Comparison of ENCODE assay signal across 8 cellular contexts in genomic region chr15:32536057-32536493, GRCh38. TPM values are rescaled to one million over a fixed set of nuclear protein-coding genes. Genes with fewer than 3 reads are reported as not detected.
A peak's percentile ranks its signal among the peaks of the same experiment; 100 is the strongest.
DNase-seq lines count a peak whose midpoint lies in the region; ATAC-seq and TF ChIP-seq lines count a peak whose summit lies in the region.
"Not testable (repeated sequence)": the region's sequence is repeated elsewhere in the genome, so short reads cannot be mapped to it uniquely, and the experiment has no call there.

No MANE protein-coding gene starts in this region.

- H3K36me3 Mint-ChIP-seq in activated B cell treated with CpG ODN at 0.5 μM for 24 hours (ENCODE audit: low read depth); stimulated activated memory B cell treated with anti-CD40 and anti-IgM and Interleukin-4, amounts not matched to agents 10 μg/mL and 1 μg/mL and 100 μg/mL, for 72 hours: not testable (repeated sequence)

- ATAC-seq in GM18511 (IDR thresholded peaks at IDR 0.05; ENCODE audit: unreplicated experiment) (peak; percentile 36), GM19397 (IDR thresholded peaks at IDR 0.05; ENCODE audit: unreplicated experiment) (peak; percentile 47), GM21717 (IDR thresholded peaks at IDR 0.05; ENCODE audit: unreplicated experiment) (peak; percentile 25), HG02884 (IDR thresholded peaks at IDR 0.05; ENCODE audit: unreplicated experiment) (peak; percentile 24), HG03196 (IDR thresholded peaks at IDR 0.05; ENCODE audit: unreplicated experiment) (peak; percentile 29), activated B cell treated with CpG ODN at 0.5 μM for 24 hours (ENCODE audit: low read depth) (peak; percentile 45), Right ventricle myocardium superior (ENCODE audit: poor library complexity) (peak; percentile 7)
- peak; percentile 72 for ATAC-seq in stimulated activated memory B cell treated with anti-CD40 and anti-IgM and Interleukin-4, amounts not matched to agents 10 μg/mL and 1 μg/mL and 100 μg/mL, for 72 hours

- CTCF ChIA-PET in activated B cell treated with CpG ODN at 0.5 μM for 24 hours (lab: Charles Lee), result not testable (repeated sequence)

- not testable (repeated sequence) for H3K27me3 Mint-ChIP-seq in activated B cell treated with CpG ODN at 0.5 μM for 24 hours; stimulated activated memory B cell treated with anti-CD40 and anti-IgM and Interleukin-4, amounts not matched to agents 10 μg/mL and 1 μg/mL and 100 μg/mL, for 72 hours

- not testable (repeated sequence) for DNase-seq in activated B cell treated with CpG ODN at 0.5 μM for 24 hours, Right ventricle myocardium superior

- H3K9me3 Mint-ChIP-seq in activated B cell treated with CpG ODN at 0.5 μM for 24 hours; stimulated activated memory B cell treated with anti-CD40 and anti-IgM and Interleukin-4, amounts not matched to agents 10 μg/mL and 1 μg/mL and 100 μg/mL, for 72 hours: not testable (repeated sequence)

- not testable (repeated sequence) for H3K4me1 Mint-ChIP-seq in activated B cell treated with CpG ODN at 0.5 μM for 24 hours; stimulated activated memory B cell treated with anti-CD40 and anti-IgM and Interleukin-4, amounts not matched to agents 10 μg/mL and 1 μg/mL and 100 μg/mL, for 72 hours

- not testable (repeated sequence) for TF ChIP-seq CTCF in activated B cell treated with CpG ODN at 0.5 μM for 24 hours (IDR thresholded peaks at IDR 0.05)

- POLR2A ChIA-PET in activated B cell treated with CpG ODN at 0.5 μM for 24 hours (lab: Charles Lee), result not testable (repeated sequence)

- intact Hi-C loops in activated B cell treated with CpG ODN at 0.5 μM for 24 hours (cut with micrococcal nuclease); Right ventricle myocardium superior (cut with DNase I): not testable (repeated sequence)

- not testable (repeated sequence) for H3K27ac Mint-ChIP-seq in activated B cell treated with CpG ODN at 0.5 μM for 24 hours; stimulated activated memory B cell treated with anti-CD40 and anti-IgM and Interleukin-4, amounts not matched to agents 10 μg/mL and 1 μg/mL and 100 μg/mL, for 72 hours

- not testable (repeated sequence) for H3K4me3 Mint-ChIP-seq in activated B cell treated with CpG ODN at 0.5 μM for 24 hours; stimulated activated memory B cell treated with anti-CD40 and anti-IgM and Interleukin-4, amounts not matched to agents 10 μg/mL and 1 μg/mL and 100 μg/mL, for 72 hours

RNA-seq across cellular contexts. Expression of gene GOLGA8N, which starts 57.2 kb away (rescaled TPM):
- total RNA-seq in activated B cell treated with CpG ODN at 0.5 μM for 24 hours (4.3 and 5.6 TPM in 2 replicates), Right ventricle myocardium superior (7.4 TPM)

Comparison
In these comparisons a context has a peak if more than half of its experiments do, and no peak if none do; other contexts are left out.
1. ATAC-seq: peak in every context shown above with its lines; median percentile 72 in stimulated activated memory B cell treated with anti-CD40 and anti-IgM and Interleukin-4, amounts not matched to agents 10 μg/mL and 1 μg/mL and 100 μg/mL, for 72 hours; 47 in GM19397; 45 in activated B cell treated with CpG ODN at 0.5 μM for 24 hours; 36 in GM18511; 29 in HG03196; 25 in GM21717; 24 in HG02884; 7 in Right ventricle myocardium superior.